In the genomic region with DNA sequence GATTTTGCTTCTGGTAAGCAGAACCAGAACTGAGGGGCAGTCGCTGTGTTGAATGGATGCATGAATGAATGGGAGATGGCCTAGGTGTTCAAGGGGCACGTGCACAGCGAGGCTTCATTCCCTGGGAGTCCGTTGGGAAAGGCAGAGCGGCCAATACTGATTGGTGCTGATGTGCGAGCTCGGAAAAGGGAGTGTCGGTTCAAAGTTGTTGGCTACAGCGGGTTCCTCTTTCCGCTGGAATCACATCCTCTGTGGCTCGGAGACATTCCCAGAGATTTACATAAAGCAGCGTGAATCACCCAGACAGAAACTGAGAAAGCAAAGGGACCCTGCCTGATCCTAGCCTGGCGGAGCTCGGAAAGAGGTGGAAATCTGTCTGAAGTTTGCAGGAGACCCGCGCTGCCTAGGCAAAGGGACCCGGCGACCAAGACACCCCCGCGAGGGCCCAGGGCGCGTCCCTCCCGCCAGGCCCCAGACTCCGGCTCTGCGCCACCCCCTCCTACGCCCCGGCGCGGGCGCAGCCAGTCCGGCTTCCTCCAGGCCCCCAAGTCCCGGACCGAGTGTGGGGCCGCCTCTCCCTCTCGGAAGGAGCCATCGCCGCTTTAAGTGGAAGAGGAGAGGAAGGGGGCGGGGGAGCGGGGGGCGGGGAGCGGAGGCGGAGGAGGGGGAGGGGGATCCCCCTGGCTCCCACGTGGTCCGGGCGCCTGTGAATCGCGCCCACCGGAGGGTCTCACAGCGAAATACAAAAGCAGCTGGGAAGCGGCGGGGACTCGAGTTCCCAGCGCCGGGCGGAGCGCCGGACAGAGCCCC, we compare ENCODE assay signal across 8 cellular contexts. TPM values are rescaled to one million over a fixed set of nuclear protein-coding genes. Genes with fewer than 3 reads are reported as not detected.
DNase-seq lines count a peak whose midpoint lies in the region; ATAC-seq, FAIRE-seq and TF ChIP-seq lines count a peak whose summit lies in the region.

A gene with protein sequence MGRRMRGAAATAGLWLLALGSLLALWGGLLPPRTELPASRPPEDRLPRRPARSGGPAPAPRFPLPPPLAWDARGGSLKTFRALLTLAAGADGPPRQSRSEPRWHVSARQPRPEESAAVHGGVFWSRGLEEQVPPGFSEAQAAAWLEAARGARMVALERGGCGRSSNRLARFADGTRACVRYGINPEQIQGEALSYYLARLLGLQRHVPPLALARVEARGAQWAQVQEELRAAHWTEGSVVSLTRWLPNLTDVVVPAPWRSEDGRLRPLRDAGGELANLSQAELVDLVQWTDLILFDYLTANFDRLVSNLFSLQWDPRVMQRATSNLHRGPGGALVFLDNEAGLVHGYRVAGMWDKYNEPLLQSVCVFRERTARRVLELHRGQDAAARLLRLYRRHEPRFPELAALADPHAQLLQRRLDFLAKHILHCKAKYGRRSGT (plus strand): TSS at position 774 of the 810 bp plus-strand sequence. CDS start 177 bp downstream, outside the sequence.

- peak within 1 kb of the TSS; percentile 79 for H3K4me3 ChIP-seq in OCI-LY3 (ENCODE audit: low read length)
- peak within 1 kb of the TSS; percentile 77 for H3K4me3 ChIP-seq in astrocyte (ENCODE audit: insufficient read depth, low read depth, low read length)

- H3K4me1 Mint-ChIP-seq in CD4-positive, alpha-beta T cell (ENCODE audit: low read depth) = peaks cover 22% of the 10 kb centered on the region
- H3K4me1 Mint-ChIP-seq in astrocyte (ENCODE audit: low read depth, unreplicated experiment) = peaks cover 33% of the 10 kb centered on the region

- ATAC-seq in CD4-positive, alpha-beta T cell (ENCODE audit: poor library complexity) = no peak
- ATAC-seq in GM19035 (IDR thresholded peaks at IDR 0.05; ENCODE audit: unreplicated experiment) = peak; percentile 35
- ATAC-seq in HG03342 (IDR thresholded peaks at IDR 0.05; ENCODE audit: unreplicated experiment) = peak; percentile 33
- peak; percentile 74 for ATAC-seq in left ventricle myocardium superior

- H3K27ac Mint-ChIP-seq in CD4-positive, alpha-beta T cell = no peak within 1 kb of the TSS
- H3K27ac Mint-ChIP-seq in astrocyte (ENCODE audit: unreplicated experiment) = peak within 1 kb of the TSS; percentile 87

- intact Hi-C loops in CD4-positive, alpha-beta T cell (cut with DNase I, micrococcal nuclease) = loop anchor here (2.0 to 10.0 kb wide), 6 partner anchors 205 to 1124 kb away; no protein-coding TSS in a partner anchor
- intact Hi-C loops in left ventricle myocardium superior (cut with micrococcal nuclease) = loop anchor here (10.0 kb wide), 3 partner anchors 517 to 857 kb away; no protein-coding TSS in a partner anchor

- H3K9ac ChIP-seq in OCI-LY3 (ENCODE audit: low read length) (peak within 1 kb of the TSS; percentile 66), astrocyte (ENCODE audit: low read length) (peak within 1 kb of the TSS; percentile 91)

- H3K36me3 ChIP-seq in OCI-LY3 (replicated peaks; ENCODE audit: low read depth, low read length) (peaks cover 16% of the 10 kb centered on the region), astrocyte (ENCODE audit: insufficient read depth, low read length) (no peaks in the 10 kb centered on the region)

- no peak for DNase-seq in CD4-positive, alpha-beta T cell
- DNase-seq in astrocyte (ENCODE audit: low read depth) (peak; percentile 91), left ventricle myocardium superior (peak; percentile 70), pons (ENCODE audit: low spot score) (peak; percentile 45)
- no peak for DNase-seq in activated CD4-positive, CD25-positive, alpha-beta regulatory T cell treated with anti-CD3 and anti-CD28 coated beads, Interleukin-2, amount 50 U/mL, for 72 hours

- FAIRE-seq in astrocyte (lab: Jason Lieb, UNC) = peak; percentile 47

- no peaks in the 10 kb centered on the region for H3K36me3 Mint-ChIP-seq in CD4-positive, alpha-beta T cell (ENCODE audit: low read depth)
- no peaks in the 10 kb centered on the region for H3K36me3 Mint-ChIP-seq in astrocyte (ENCODE audit: low read depth, unreplicated experiment)

- no peaks in the 10 kb centered on the region for H3K9me3 ChIP-seq in CD4-positive, alpha-beta T cell (ENCODE audit: control insufficient read depth, low read length)
- H3K9me3 ChIP-seq in OCI-LY3 (ENCODE audit: insufficient read depth, low read length) (no peaks in the 10 kb centered on the region), astrocyte (ENCODE audit: insufficient read depth, low read depth, low read length) (no peaks in the 10 kb centered on the region)

- TF ChIP-seq CTCF in CD4-positive, alpha-beta T cell (IDR thresholded peaks at IDR 0.05) = no peak
- no peak for TF ChIP-seq CTCF in OCI-LY3 (IDR thresholded peaks at IDR 0.05; ENCODE audit: low read depth, low read length)
- TF ChIP-seq CTCF in astrocyte (IDR thresholded peaks at IDR 0.05; ENCODE audit: insufficient read depth, low read depth, low read length) = no peak

- H4K20me1 ChIP-seq in OCI-LY3 (ENCODE audit: insufficient read depth, low read length) (no peaks in the 10 kb centered on the region), astrocyte (ENCODE audit: insufficient read depth, low read length) (no peaks in the 10 kb centered on the region)

- H2AFZ ChIP-seq in OCI-LY3 (ENCODE audit: low read depth, low read length) (peak within 1 kb of the TSS; percentile 76; the same call in 1 of the 2 replicates), astrocyte (ENCODE audit: low read depth, low read length) (peak within 1 kb of the TSS; percentile 82)

- POLR2A ChIA-PET in CD4-positive, alpha-beta T cell (lab: Charles Lee) = no interaction called here

- H3K9me3 Mint-ChIP-seq in CD4-positive, alpha-beta T cell = no peaks in the 10 kb centered on the region
- no peaks in the 10 kb centered on the region for H3K9me3 Mint-ChIP-seq in astrocyte (ENCODE audit: unreplicated experiment)

- H3K27ac ChIP-seq in CD4-positive, alpha-beta T cell (ENCODE audit: low read depth, low read length) = no peak within 1 kb of the TSS
- H3K27ac ChIP-seq in OCI-LY3 (ENCODE audit: low read length) = no peak within 1 kb of the TSS
- H3K27ac ChIP-seq in astrocyte (ENCODE audit: low read depth, low read length) = peak within 1 kb of the TSS; percentile 91

- CTCF ChIA-PET in CD4-positive, alpha-beta T cell (lab: Charles Lee) = no interaction called here

- peak within 1 kb of the TSS; percentile 80 for H3K4me3 Mint-ChIP-seq in CD4-positive, alpha-beta T cell
- peak within 1 kb of the TSS; percentile 93 for H3K4me3 Mint-ChIP-seq in astrocyte (ENCODE audit: unreplicated experiment)

- H3K4me2 ChIP-seq in OCI-LY3 (ENCODE audit: low read length) (peak within 1 kb of the TSS; percentile 88), astrocyte (ENCODE audit: low read length) (peak within 1 kb of the TSS; percentile 96)

- peaks cover 73% of the 10 kb centered on the region for H3K27me3 Mint-ChIP-seq in CD4-positive, alpha-beta T cell
- H3K27me3 Mint-ChIP-seq in astrocyte (ENCODE audit: low read depth, unreplicated experiment) = no peaks in the 10 kb centered on the region

- H3K4me1 ChIP-seq in OCI-LY3 (ENCODE audit: low read length) = peaks cover 30% of the 10 kb centered on the region
- peaks cover 32% of the 10 kb centered on the region for H3K4me1 ChIP-seq in astrocyte (ENCODE audit: insufficient read depth, low read length)

- H3K79me2 ChIP-seq in OCI-LY3 (ENCODE audit: low read length) = peaks cover 11% of the 10 kb centered on the region
- H3K79me2 ChIP-seq in astrocyte (ENCODE audit: insufficient read depth, low read length) = peaks cover 28% of the 10 kb centered on the region

- H3K27me3 ChIP-seq in CD4-positive, alpha-beta T cell (ENCODE audit: control insufficient read depth, insufficient read depth, low read length) = peaks cover 71% of the 10 kb centered on the region
- peaks cover 9% of the 10 kb centered on the region; the same call in 1 of the 2 replicates for H3K27me3 ChIP-seq in OCI-LY3 (ENCODE audit: low read depth, low read length)
- no peaks in the 10 kb centered on the region for H3K27me3 ChIP-seq in astrocyte (ENCODE audit: insufficient read depth, low read length)

RNA-seq across cellular contexts. Expression of the gene that starts here (rescaled TPM):
- total RNA-seq in CD4-positive, alpha-beta T cell = not detected
- total RNA-seq in astrocyte = 47.9 and 50.2 TPM in 2 replicates
- 1.2 TPM for total RNA-seq in left ventricle myocardium superior

Comparison
In these comparisons a context has a peak if more than half of its experiments do, and no peak if none do; other contexts are left out.
1. RNA of the gene that starts here (total RNA-seq): 47.9 to 50.2 TPM in astrocyte; 1.2 TPM in left ventricle myocardium superior (single experiment) and not detected in CD4-positive, alpha-beta T cell; every median in the first group is over 10 times any median in the second.
2. DNase-seq: peak in astrocyte (single experiment), left ventricle myocardium superior (single experiment) and pons (single experiment); none in CD4-positive, alpha-beta T cell (0 of 10) and activated CD4-positive, CD25-positive, alpha-beta regulatory T cell treated with anti-CD3 and anti-CD28 coated beads, Interleukin-2, amount 50 U/mL, for 72 hours (single experiment).